8 cellular contexts compared by ENCODE assay signal in genomic region chr9:111483419-111483861, GRCh38. TPM values are rescaled to one million over a fixed set of nuclear protein-coding genes. Genes with fewer than 3 reads are reported as not detected.
DNase-seq lines count a peak whose midpoint lies in the region; ATAC-seq and TF ChIP-seq lines count a peak whose summit lies in the region.

No MANE protein-coding gene starts in this region.

- H3K36me3 Mint-ChIP-seq in activated B cell treated with CpG ODN at 0.5 μM for 24 hours (ENCODE audit: low read depth) (peaks cover 2% of the 10 kb centered on the region), natural killer cell (no peaks in the 10 kb centered on the region), type B pancreatic cell (no peaks in the 10 kb centered on the region)

- no peak for TF ChIP-seq POLR2A in suprapubic skin (IDR thresholded peaks at IDR 0.05)

- H3K27me3 ChIP-seq in effector memory CD4-positive, alpha-beta T cell (replicated peaks; ENCODE audit: control insufficient read depth, insufficient read depth, low read length, poor library complexity, severe bottlenecking) = no peaks in the 10 kb centered on the region
- no peaks in the 10 kb centered on the region for H3K27me3 ChIP-seq in suprapubic skin

- H3K36me3 ChIP-seq in ES-I3 (ENCODE audit: insufficient read depth, low read length) = no peaks in the 10 kb centered on the region
- no peaks in the 10 kb centered on the region for H3K36me3 ChIP-seq in effector memory CD4-positive, alpha-beta T cell (ENCODE audit: control insufficient read depth, insufficient read depth, low read length)
- no peaks in the 10 kb centered on the region for H3K36me3 ChIP-seq in suprapubic skin

- no peaks in the 10 kb centered on the region for H3K9me3 Mint-ChIP-seq in activated B cell treated with CpG ODN at 0.5 μM for 24 hours
- no peaks in the 10 kb centered on the region for H3K9me3 Mint-ChIP-seq in natural killer cell
- H3K9me3 Mint-ChIP-seq in type B pancreatic cell = no peaks in the 10 kb centered on the region

- H3K4me1 ChIP-seq in ES-I3 (ENCODE audit: insufficient read depth, low read length) (no peaks in the 10 kb centered on the region), suprapubic skin (peaks cover 25% of the 10 kb centered on the region)
- H3K4me1 ChIP-seq in effector memory CD4-positive, alpha-beta T cell (ENCODE audit: control insufficient read depth, insufficient read depth, low read length, poor library complexity, severe bottlenecking) = peaks cover 5% of the 10 kb centered on the region

- H3K27me3 Mint-ChIP-seq in activated B cell treated with CpG ODN at 0.5 μM for 24 hours (peaks cover 4% of the 10 kb centered on the region), natural killer cell (ENCODE audit: low read depth in 2 of 2) (peaks cover 3 to 7% of the 10 kb centered on the region in 2 donors), type B pancreatic cell (no peaks in the 10 kb centered on the region)

- H3K27ac ChIP-seq in effector memory CD4-positive, alpha-beta T cell (ENCODE audit: insufficient read depth, low read length, poor library complexity, severe bottlenecking) = peak overlapping the region; percentile 86
- H3K27ac ChIP-seq in suprapubic skin = peak overlapping the region; percentile 99

- no peak for DNase-seq in activated B cell treated with CpG ODN at 0.5 μM for 24 hours
- peak; percentile 35 to 40 (median 36) for DNase-seq in effector memory CD4-positive, alpha-beta T cell
- no peak for DNase-seq in natural killer cell
- no peak for DNase-seq in suprapubic skin (ENCODE audit: low spot score in 2 of 2)
- no peak for DNase-seq in type B pancreatic cell (ENCODE audit: extremely low spot score, unreplicated experiment)

- ATAC-seq in GM19467 (IDR thresholded peaks at IDR 0.05; ENCODE audit: unreplicated experiment) = peak; percentile 32
- peak; percentile 30 for ATAC-seq in HG03565 (IDR thresholded peaks at IDR 0.05; ENCODE audit: unreplicated experiment)
- peak; percentile 38 for ATAC-seq in activated B cell treated with CpG ODN at 0.5 μM for 24 hours (ENCODE audit: low read depth)
- ATAC-seq in natural killer cell = peak; percentile 37 to 59 (median 48)

- intact Hi-C loops in activated B cell treated with CpG ODN at 0.5 μM for 24 hours (cut with micrococcal nuclease) (loop anchor here (2.0 to 10.0 kb wide), 6 partner anchors 181 to 1927 kb away; partner anchors contain the start of genes C9orf43, CDC26, GNG10 and KIAA1958), natural killer cell (cut with micrococcal nuclease) (no loop called here)

- TF ChIP-seq CTCF in activated B cell treated with CpG ODN at 0.5 μM for 24 hours (IDR thresholded peaks at IDR 0.05) (no peak), natural killer cell (IDR thresholded peaks at IDR 0.05) (no peak), suprapubic skin (IDR thresholded peaks at IDR 0.05) (no peak), type B pancreatic cell (conservative IDR thresholded peaks at IDR 0.05) (no peak)

- peak overlapping the region; percentile 77 for H3K9ac ChIP-seq in ES-I3 (ENCODE audit: low read depth, low read length)

- POLR2A ChIA-PET in activated B cell treated with CpG ODN at 0.5 μM for 24 hours (lab: Charles Lee) = interaction anchor here (0.6 to 2.2 kb wide), 8 partner anchors 17 to 1792 kb away, joined by 3 to 10 read pairs (median 4); partner anchors contain the start of genes CDC26, DNAJC25, FKBP15 and HSDL2

- TF ChIP-seq EP300 in suprapubic skin (IDR thresholded peaks at IDR 0.05) = no peak

- no peak overlapping the region for H3K4me3 ChIP-seq in effector memory CD4-positive, alpha-beta T cell (ENCODE audit: insufficient read depth, low read depth, low read length, poor library complexity, severe bottlenecking)
- H3K4me3 ChIP-seq in suprapubic skin = peak overlapping the region; percentile 95

- H3K4me3 Mint-ChIP-seq in activated B cell treated with CpG ODN at 0.5 μM for 24 hours (peak overlapping the region; percentile 38), natural killer cell (peak overlapping the region; percentile 69), type B pancreatic cell (no peak overlapping the region)

- CTCF ChIA-PET in activated B cell treated with CpG ODN at 0.5 μM for 24 hours (lab: Charles Lee) = interaction anchor here (1.2 kb wide), 1 partner anchor 115 kb away, joined by 3 read pairs; no protein-coding TSS in a partner anchor

- 0% methylated on average over 8 of the region's 81 CpGs for WGBS in suprapubic skin

- H3K4me1 Mint-ChIP-seq in activated B cell treated with CpG ODN at 0.5 μM for 24 hours (peaks cover 30% of the 10 kb centered on the region), natural killer cell (peaks cover 27 to 36% of the 10 kb centered on the region in 2 donors), type B pancreatic cell (ENCODE audit: unreplicated experiment) (peaks cover 23% of the 10 kb centered on the region)

- H3K9me3 ChIP-seq in ES-I3 (ENCODE audit: control insufficient read depth, insufficient read depth, low read length) (no peaks in the 10 kb centered on the region), suprapubic skin (no peaks in the 10 kb centered on the region)
- H3K9me3 ChIP-seq in effector memory CD4-positive, alpha-beta T cell (ENCODE audit: control insufficient read depth, low read length) = no peaks in the 10 kb centered on the region

- H3K27ac Mint-ChIP-seq in activated B cell treated with CpG ODN at 0.5 μM for 24 hours (peak overlapping the region; percentile 30), natural killer cell (peak overlapping the region in 1 of 2 donors; percentile 89), type B pancreatic cell (no peak overlapping the region)

RNA-seq across cellular contexts. Expression of gene ECPAS, which starts 0.7 kb away (rescaled TPM):
- total RNA-seq in activated B cell treated with CpG ODN at 0.5 μM for 24 hours (74.2 and 81.9 TPM in 2 replicates), natural killer cell (10 to 100 TPM; 58.0 to 73.6 (median 70.7) TPM), suprapubic skin (10 to 100 TPM; 59.4 to 98.4 (median 86.3) TPM), type B pancreatic cell (ENCODE audit: low replicate concordance) (73.8 and 82.9 TPM in 2 replicates)

RNA-seq across cellular contexts. Expression of gene ZNF483, which starts 41.5 kb away (rescaled TPM):
- total RNA-seq in activated B cell treated with CpG ODN at 0.5 μM for 24 hours = 1.4 and 2.7 TPM in 2 replicates
- total RNA-seq in natural killer cell = 1 to 10 TPM; 5.7 to 7.4 (median 5.8) TPM
- total RNA-seq in suprapubic skin = 1 to 10 TPM; 1.4 to 4.5 (median 2.5) TPM
- total RNA-seq in type B pancreatic cell (ENCODE audit: low replicate concordance) = 4.1 and 11.7 TPM in 2 replicates

Comparison
In these comparisons a context has a peak if more than half of its experiments do, and no peak if none do; other contexts are left out.
1. DNase-seq: peak in effector memory CD4-positive, alpha-beta T cell (3 of 3); none in activated B cell treated with CpG ODN at 0.5 μM for 24 hours (single experiment), natural killer cell (single experiment), suprapubic skin (0 of 2) and type B pancreatic cell (single experiment).
2. Peak in every context shown above with its lines, with median percentiles within 50 percentile points of each other: ATAC-seq.